ENCODE assay signal across 22 cellular contexts in genomic region chr11:86891020-86891419, GRCh38.
"Had no signal": no experiment of that assay in that cellular context is flagged by ENCODE, and none has a peak within 500 bp of the region (broad histone marks: within the 10 kb centered on the region; RNA-seq: fewer than 3 reads in every experiment).

No MANE protein-coding gene starts in this region.

- H3K27me3 ChIP-seq: brain microvascular endothelial cell, gastrocnemius medialis, neural progenitor cell, transverse colon had no signal

- H3K9me3 Mint-ChIP-seq: activated naive CD4-positive, alpha-beta T cell treated with anti-CD3 and anti-CD28 coated beads for 36 hours; activated naive CD8-positive, alpha-beta T cell treated with anti-CD3 and anti-CD28 coated beads for 36 hours; naive thymus-derived CD8-positive, alpha-beta T cell had no signal

- H3K36me3 Mint-ChIP-seq: activated naive CD8-positive, alpha-beta T cell treated with anti-CD3 and anti-CD28 coated beads for 36 hours; naive thymus-derived CD8-positive, alpha-beta T cell had no signal

- DNase-seq: activated CD4-positive, alpha-beta T cell treated with anti-CD3 and anti-CD28 coated beads for 4 hours; activated CD4-positive, alpha-beta T cell treated with anti-CD3 and anti-CD28 coated beads, Interleukin-2, amount 50 U/mL, for 4 hours; activated CD8-positive, alpha-beta memory T cell treated with anti-CD3 and anti-CD28 coated beads for 24 hours; activated effector memory CD4-positive, alpha-beta T cell treated with anti-CD3 and anti-CD28 coated beads, Interleukin-2, amount 50 U/mL, for 16 hours; activated naive CD4-positive, alpha-beta T cell treated with anti-CD3 and anti-CD28 coated beads for 36 hours; activated naive CD8-positive, alpha-beta T cell treated with anti-CD3 and anti-CD28 coated beads for 36 hours; amniotic stem cell; brain microvascular endothelial cell; dorsolateral prefrontal cortex; effector memory CD4-positive, alpha-beta T cell; gastrocnemius medialis; glutamatergic neuron; mammary epithelial cell; midbrain; naive thymus-derived CD8-positive, alpha-beta T cell; posterior cingulate gyrus; right cardiac atrium; stimulated activated CD4-positive, alpha-beta T cell treated with anti-CD3 and anti-CD28 coated beads, Interleukin-2, amount 100 ng/mL, for 48 hours; stimulated activated naive CD4-positive, alpha-beta T cell treated with Interleukin-2 at 50 U/mL for 16 hours; transverse colon had no signal

- H3K4me3 ChIP-seq: coronary artery, dorsolateral prefrontal cortex, gastrocnemius medialis, neural progenitor cell, transverse colon had no signal

- H3K4me1 Mint-ChIP-seq: activated naive CD8-positive, alpha-beta T cell treated with anti-CD3 and anti-CD28 coated beads for 36 hours; naive thymus-derived CD8-positive, alpha-beta T cell; neural progenitor cell had no signal

- ATAC-seq: gastrocnemius medialis; naive thymus-derived CD8-positive, alpha-beta T cell; right cardiac atrium had no signal

- H3K27ac Mint-ChIP-seq: activated naive CD4-positive, alpha-beta T cell treated with anti-CD3 and anti-CD28 coated beads for 36 hours; activated naive CD8-positive, alpha-beta T cell treated with anti-CD3 and anti-CD28 coated beads for 36 hours; naive thymus-derived CD8-positive, alpha-beta T cell; neural progenitor cell had no signal

- H3K9me3 ChIP-seq: gastrocnemius medialis, transverse colon had no signal

- H3K36me3 ChIP-seq: brain microvascular endothelial cell, gastrocnemius medialis, neural progenitor cell, transverse colon had no signal

- H3K4me1 ChIP-seq: gastrocnemius medialis, neural progenitor cell, transverse colon had no signal

- H3K27ac ChIP-seq: brain microvascular endothelial cell, coronary artery, dorsolateral prefrontal cortex, gastrocnemius medialis, neural progenitor cell, transverse colon had no signal

- H3K4me3 Mint-ChIP-seq: activated naive CD4-positive, alpha-beta T cell treated with anti-CD3 and anti-CD28 coated beads for 36 hours; activated naive CD8-positive, alpha-beta T cell treated with anti-CD3 and anti-CD28 coated beads for 36 hours; naive thymus-derived CD8-positive, alpha-beta T cell; neural progenitor cell had no signal
